Comparison of ENCODE assay signal across 8 cellular contexts in genomic region chr18:63317982-63318881, GRCh38. TPM values are rescaled to one million over a fixed set of nuclear protein-coding genes. Genes with fewer than 3 reads are reported as not detected.
DNase-seq lines count a peak whose midpoint lies in the region; ATAC-seq and FAIRE-seq lines count a peak whose summit lies in the region.

No MANE protein-coding gene starts in this region.

- peak overlapping the region; percentile 93 to 98 for H3K27ac Mint-ChIP-seq in activated naive CD4-positive, alpha-beta T cell treated with anti-CD3 and anti-CD28 coated beads, Interleukin-2, amount 50 U/mL, for 72 hours

- 5% methylated on average over 65 of the region's 65 CpGs for WGBS in right cardiac atrium

- no peak for FAIRE-seq in HTR-8/SVneo (lab: Jason Lieb, UNC)

- no peaks in the 10 kb centered on the region for H3K27me3 ChIP-seq in SJCRH30
- no peaks in the 10 kb centered on the region for H3K27me3 ChIP-seq in right cardiac atrium (ENCODE audit: control insufficient read depth, insufficient read depth)

- H3K36me3 Mint-ChIP-seq in activated naive CD4-positive, alpha-beta T cell treated with anti-CD3 and anti-CD28 coated beads, Interleukin-2, amount 50 U/mL, for 72 hours = peaks cover 34 to 58% of the 10 kb centered on the region in 2 donors

- no peak overlapping the region for H3K27ac ChIP-seq in SJCRH30
- H3K27ac ChIP-seq in right cardiac atrium (ENCODE audit: low read length) = no peak overlapping the region

- H3K4me3 ChIP-seq in SJCRH30 = peak overlapping the region; percentile 72
- H3K4me3 ChIP-seq in right cardiac atrium (ENCODE audit: low read length) = peak overlapping the region; percentile 100

- no peaks in the 10 kb centered on the region for H3K36me3 ChIP-seq in SJCRH30

- ATAC-seq in GM19395 (IDR thresholded peaks at IDR 0.05; ENCODE audit: unreplicated experiment) = peak; percentile 52
- peak; percentile 31 for ATAC-seq in HG03565 (IDR thresholded peaks at IDR 0.05; ENCODE audit: unreplicated experiment)
- ATAC-seq in activated naive CD4-positive, alpha-beta T cell treated with anti-CD3 and anti-CD28 coated beads, Interleukin-2, amount 50 U/mL, for 72 hours = peak; percentile 68 to 69
- peak in 1 of 2 donors; percentile 4 for ATAC-seq in right cardiac atrium
- ATAC-seq in sciatic nerve = peak; percentile 64

- DNase-seq in COR-L47 (lab: John Stamatoyannopoulos, UW) (peak; percentile 90), SJCRH30 (no peak), right cardiac atrium (peak; percentile 38 to 81 (median 80)), sciatic nerve (ENCODE audit: low spot score) (peak; percentile 87), HTR-8/SVneo (ENCODE audit: insufficient read length, low spot score) (no peak)
- peak; percentile 86 for DNase-seq in activated naive CD4-positive, alpha-beta T cell treated with anti-CD3 and anti-CD28 coated beads, Interleukin-2, amount 50 U/mL, for 72 hours (ENCODE audit: low spot score in 2 of 2)

- H3K4me1 ChIP-seq in SJCRH30 = no peaks in the 10 kb centered on the region
- H3K4me1 ChIP-seq in right cardiac atrium (ENCODE audit: control insufficient read depth, insufficient read depth, low read length) = peaks cover 8% of the 10 kb centered on the region

- no peaks in the 10 kb centered on the region for H3K9me3 Mint-ChIP-seq in activated naive CD4-positive, alpha-beta T cell treated with anti-CD3 and anti-CD28 coated beads, Interleukin-2, amount 50 U/mL, for 72 hours

- intact Hi-C loops in right cardiac atrium (cut with DNase I) = no loop called here
- intact Hi-C loops in sciatic nerve (cut with DNase I) = loop anchor here (10.0 kb wide), 1 partner anchor 53 kb away; no protein-coding TSS in a partner anchor

- H3K9me3 ChIP-seq in SJCRH30 (replicated peaks) (no peaks in the 10 kb centered on the region), right cardiac atrium (ENCODE audit: control insufficient read depth, low read length) (no peaks in the 10 kb centered on the region)

RNA-seq across cellular contexts. Expression of gene BCL2, which starts 1.3 kb away (rescaled TPM):
- total RNA-seq in SJCRH30 (2014; rRNA removed; shearing (Covaris generic)) = 6.0 and 6.8 TPM in 2 replicates
- total RNA-seq in activated naive CD4-positive, alpha-beta T cell treated with anti-CD3 and anti-CD28 coated beads, Interleukin-2, amount 50 U/mL, for 72 hours = 10 to 100 TPM; 56.5 to 83.5 TPM
- total RNA-seq in right cardiac atrium = 1 to 10 TPM; 3.5 to 7.7 (median 4.3) TPM
- 2.7 TPM for polyA plus RNA-seq in right cardiac atrium
- total RNA-seq in sciatic nerve = 47.3 TPM

RNA-seq across cellular contexts. Expression of gene KDSR, which starts 48.8 kb away (rescaled TPM):
- total RNA-seq in SJCRH30 (2014; rRNA removed; shearing (Covaris generic)) = 13.8 and 15.3 TPM in 2 replicates
- total RNA-seq in activated naive CD4-positive, alpha-beta T cell treated with anti-CD3 and anti-CD28 coated beads, Interleukin-2, amount 50 U/mL, for 72 hours = 10 to 100 TPM; 69.1 to 90.1 TPM
- total RNA-seq in right cardiac atrium (10 to 100 TPM; 46.9 to 49.9 (median 49.0) TPM), sciatic nerve (118 TPM)
- 21.8 TPM for polyA plus RNA-seq in right cardiac atrium

Comparison
In these comparisons a context has a peak if more than half of its experiments do, and no peak if none do; other contexts are left out.
1. DNase-seq: peak in COR-L47 (single experiment), activated naive CD4-positive, alpha-beta T cell treated with anti-CD3 and anti-CD28 coated beads, Interleukin-2, amount 50 U/mL, for 72 hours (2 of 2), right cardiac atrium (3 of 3) and sciatic nerve (single experiment); none in SJCRH30 (0 of 2) and HTR-8/SVneo (single experiment).